Comparison of ENCODE assay signal across 21 cellular contexts in the genomic region with DNA sequence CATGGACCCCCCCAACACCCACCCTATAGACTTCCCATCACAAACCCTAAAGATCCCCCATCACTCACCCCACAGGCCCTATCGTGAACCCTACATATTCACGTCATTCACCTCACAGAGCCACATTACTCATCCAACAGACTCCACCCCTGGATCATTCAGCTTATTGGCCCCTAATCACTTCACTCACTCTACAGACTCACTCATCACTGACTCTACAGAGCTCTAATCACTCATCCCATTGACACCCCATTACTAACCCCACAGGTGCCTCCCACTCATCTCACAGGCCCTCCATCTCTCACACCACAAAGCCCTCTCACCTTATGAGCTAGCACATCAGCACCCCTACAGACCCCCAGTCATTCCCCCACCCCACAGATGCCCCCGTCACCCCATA. TPM values are rescaled to one million over a fixed set of nuclear protein-coding genes. Genes with fewer than 3 reads are reported as not detected.
A peak's percentile ranks its signal among the peaks of the same experiment; 100 is the strongest.
DNase-seq lines count a peak whose midpoint lies in the region; ATAC-seq, FAIRE-seq and TF ChIP-seq lines count a peak whose summit lies in the region.
"Had no signal": no experiment of that assay in that cellular context is flagged by ENCODE, and none has a peak within 500 bp of the region (broad histone marks: within the 10 kb centered on the region; RNA-seq: fewer than 3 reads in every experiment).

No MANE protein-coding gene starts in this region.

- peaks cover 17% of the 10 kb centered on the region for H3K4me1 Mint-ChIP-seq in T-helper 1 cell treated with Interleukin-12 subunit alpha and Interleukin-12 subunit beta and Interleukin-4 antibody, amounts not matched to agents 30 μg/mL and 1 μg/mL, for 36 hours (ENCODE audit: low read depth)
- peaks cover 19% of the 10 kb centered on the region for H3K4me1 Mint-ChIP-seq in activated naive CD8-positive, alpha-beta T cell treated with anti-CD3 and anti-CD28 coated beads, Interleukin-2, amount 10 ng/mL, durations not matched to agents 7 days and 5 days
- peaks cover 8% of the 10 kb centered on the region for H3K4me1 Mint-ChIP-seq in activated naive CD8-positive, alpha-beta T cell treated with anti-CD3 and anti-CD28 coated beads for 36 hours

- H3K36me3 Mint-ChIP-seq in T-helper 1 cell treated with Interleukin-12 subunit alpha and Interleukin-12 subunit beta and Interleukin-4 antibody, amounts not matched to agents 30 μg/mL and 1 μg/mL, for 36 hours (ENCODE audit: low read depth), result peaks cover 19% of the 10 kb centered on the region
- peaks cover 22% of the 10 kb centered on the region for H3K36me3 Mint-ChIP-seq in activated naive CD8-positive, alpha-beta T cell treated with anti-CD3 and anti-CD28 coated beads, Interleukin-2, amount 10 ng/mL, durations not matched to agents 7 days and 5 days
- peaks cover 9% of the 10 kb centered on the region for H3K36me3 Mint-ChIP-seq in activated naive CD8-positive, alpha-beta T cell treated with anti-CD3 and anti-CD28 coated beads for 36 hours

- H3K27me3 ChIP-seq in bronchial epithelial cell (ENCODE audit: control insufficient read depth, insufficient read depth, low read length) (no peaks in the 10 kb centered on the region), sigmoid colon (no peaks in the 10 kb centered on the region)

- no peaks in the 10 kb centered on the region for H3K27me3 Mint-ChIP-seq in T-helper 1 cell treated with Interleukin-12 subunit alpha and Interleukin-12 subunit beta and Interleukin-4 antibody, amounts not matched to agents 30 μg/mL and 1 μg/mL, for 36 hours (ENCODE audit: low read depth)
- H3K27me3 Mint-ChIP-seq in activated naive CD8-positive, alpha-beta T cell treated with anti-CD3 and anti-CD28 coated beads, Interleukin-2, amount 10 ng/mL, durations not matched to agents 7 days and 5 days, result no peaks in the 10 kb centered on the region
- H3K27me3 Mint-ChIP-seq in activated naive CD8-positive, alpha-beta T cell treated with anti-CD3 and anti-CD28 coated beads for 36 hours, result no peaks in the 10 kb centered on the region

- no peaks in the 10 kb centered on the region for H3K9me3 ChIP-seq in sigmoid colon

- no peak for DNase-seq in T-helper 1 cell
- no peak for DNase-seq in activated naive CD8-positive, alpha-beta T cell treated with anti-CD3 and anti-CD28 coated beads, Interleukin-2, amount 10 ng/mL, durations not matched to agents 7 days and 5 days
- no peak for DNase-seq in activated naive CD8-positive, alpha-beta T cell treated with anti-CD3 and anti-CD28 coated beads for 36 hours
- DNase-seq in bronchial epithelial cell (ENCODE audit: low read depth), result peak; percentile 33
- peak; percentile 10 for DNase-seq in sigmoid colon
- no peak for DNase-seq in GF-D8 (lab: John Stamatoyannopoulos, UW)
- DNase-seq: 8988T, DMS 273 treated with DMSO at 0.1 percent for 48 hours, KBM-7, MV-4-11, NCI-H187, NCI-H2107, NCI-H2227 treated with DMSO at 0.1 percent for 48 hours, NCI-H524, PC-3, RPMI8226 had no signal

- TF ChIP-seq CTCF in bronchial epithelial cell (IDR thresholded peaks at IDR 0.05; ENCODE audit: insufficient read depth, low read length, severe bottlenecking) (no peak), sigmoid colon (IDR thresholded peaks at IDR 0.05) (no peak)

- POLR2A ChIA-PET in activated naive CD8-positive, alpha-beta T cell treated with anti-CD3 and anti-CD28 coated beads, Interleukin-2, amount 10 ng/mL, durations not matched to agents 7 days and 5 days (lab: Charles Lee), result no interaction called here

- no peaks in the 10 kb centered on the region for H3K9me3 Mint-ChIP-seq in T-helper 1 cell treated with Interleukin-12 subunit alpha and Interleukin-12 subunit beta and Interleukin-4 antibody, amounts not matched to agents 30 μg/mL and 1 μg/mL, for 36 hours
- no peaks in the 10 kb centered on the region for H3K9me3 Mint-ChIP-seq in activated naive CD8-positive, alpha-beta T cell treated with anti-CD3 and anti-CD28 coated beads, Interleukin-2, amount 10 ng/mL, durations not matched to agents 7 days and 5 days
- H3K9me3 Mint-ChIP-seq in activated naive CD8-positive, alpha-beta T cell treated with anti-CD3 and anti-CD28 coated beads for 36 hours, result no peaks in the 10 kb centered on the region

- FAIRE-seq in bronchial epithelial cell (lab: Jason Lieb, UNC), result no peak
- FAIRE-seq: G401.6, H54, HepG2 had no signal

- intact Hi-C loops in sigmoid colon (cut with DNase I), result no loop called here

- no peak for TF ChIP-seq EP300 in sigmoid colon (IDR thresholded peaks at IDR 0.05)

- H3K4me3 ChIP-seq in bronchial epithelial cell (ENCODE audit: low read depth, low read length) (no peak overlapping the region), sigmoid colon (no peak overlapping the region)

- 97 to 98% methylated on average over 3 of the region's 3 CpGs for WGBS in sigmoid colon, 2 donors

- no peak for ATAC-seq in activated naive CD8-positive, alpha-beta T cell treated with anti-CD3 and anti-CD28 coated beads, Interleukin-2, amount 10 ng/mL, durations not matched to agents 7 days and 5 days (ENCODE audit: low read depth)
- ATAC-seq in HG03565 (IDR thresholded peaks at IDR 0.05; ENCODE audit: unreplicated experiment), result no peak
- ATAC-seq: HepG2, PC-3 had no signal

- no peaks in the 10 kb centered on the region for H3K4me1 ChIP-seq in sigmoid colon

- H3K27ac ChIP-seq in sigmoid colon, result no peak overlapping the region

- H3K36me3 ChIP-seq in bronchial epithelial cell (ENCODE audit: control insufficient read depth, insufficient read depth, low read length) (peaks cover 4% of the 10 kb centered on the region), sigmoid colon (peaks cover 0 to under 1% (median 0%) of the 10 kb centered on the region in 4 donors)

- peak overlapping the region; percentile 2 for H3K27ac Mint-ChIP-seq in T-helper 1 cell treated with Interleukin-12 subunit alpha and Interleukin-12 subunit beta and Interleukin-4 antibody, amounts not matched to agents 30 μg/mL and 1 μg/mL, for 36 hours
- H3K27ac Mint-ChIP-seq in activated naive CD8-positive, alpha-beta T cell treated with anti-CD3 and anti-CD28 coated beads, Interleukin-2, amount 10 ng/mL, durations not matched to agents 7 days and 5 days, result peak overlapping the region; percentile 10
- H3K27ac Mint-ChIP-seq in activated naive CD8-positive, alpha-beta T cell treated with anti-CD3 and anti-CD28 coated beads for 36 hours, result no peak overlapping the region

- TF ChIP-seq POLR2A in sigmoid colon (IDR thresholded peaks at IDR 0.05), result no peak

- H3K4me3 Mint-ChIP-seq in T-helper 1 cell treated with Interleukin-12 subunit alpha and Interleukin-12 subunit beta and Interleukin-4 antibody, amounts not matched to agents 30 μg/mL and 1 μg/mL, for 36 hours, result no peak overlapping the region
- H3K4me3 Mint-ChIP-seq in activated naive CD8-positive, alpha-beta T cell treated with anti-CD3 and anti-CD28 coated beads, Interleukin-2, amount 10 ng/mL, durations not matched to agents 7 days and 5 days, result no peak overlapping the region
- no peak overlapping the region for H3K4me3 Mint-ChIP-seq in activated naive CD8-positive, alpha-beta T cell treated with anti-CD3 and anti-CD28 coated beads for 36 hours

RNA-seq across cellular contexts. Expression of gene TBC1D25, which starts 6.3 kb away (rescaled TPM):
- total RNA-seq in activated naive CD8-positive, alpha-beta T cell treated with anti-CD3 and anti-CD28 coated beads, Interleukin-2, amount 10 ng/mL, durations not matched to agents 7 days and 5 days, result 10 to 100 TPM; 22.5 to 22.6 TPM
- 10 to 100 TPM; 12.1 to 12.9 TPM for total RNA-seq in activated naive CD8-positive, alpha-beta T cell treated with anti-CD3 and anti-CD28 coated beads for 36 hours
- 3.8 and 3.9 TPM in 2 replicates for total RNA-seq in bronchial epithelial cell
- 10 to 100 TPM; 10.4 to 14.6 (median 11.9) TPM for total RNA-seq in sigmoid colon
- 1 to 10 TPM; 5.8 to 9.6 (median 7.8) TPM for polyA plus RNA-seq in sigmoid colon

RNA-seq across cellular contexts. Expression of gene EBP, which starts 11.6 kb away (rescaled TPM):
- total RNA-seq in activated naive CD8-positive, alpha-beta T cell treated with anti-CD3 and anti-CD28 coated beads, Interleukin-2, amount 10 ng/mL, durations not matched to agents 7 days and 5 days, result 100 to 1,000 TPM; 200 to 214 TPM
- 100 to 1,000 TPM; 165 to 169 TPM for total RNA-seq in activated naive CD8-positive, alpha-beta T cell treated with anti-CD3 and anti-CD28 coated beads for 36 hours
- total RNA-seq in bronchial epithelial cell (122 and 244 TPM in 2 replicates), sigmoid colon (10 to 100 TPM; 14.3 to 25.3 (median 18.6) TPM)
- 100 to 1,000 TPM in 1 of 3 donors, 10 to 100 TPM in 2; 47.4 to 310 (median 65.4) TPM for polyA plus RNA-seq in sigmoid colon

RNA-seq across cellular contexts. Expression of gene PORCN, which starts 24.4 kb away (rescaled TPM):
- 10 to 100 TPM; 23.9 to 24.1 TPM for total RNA-seq in activated naive CD8-positive, alpha-beta T cell treated with anti-CD3 and anti-CD28 coated beads, Interleukin-2, amount 10 ng/mL, durations not matched to agents 7 days and 5 days
- 10 to 100 TPM; 11.0 to 11.9 TPM for total RNA-seq in activated naive CD8-positive, alpha-beta T cell treated with anti-CD3 and anti-CD28 coated beads for 36 hours
- total RNA-seq in bronchial epithelial cell, result 33.4 and 46.2 TPM in 2 replicates
- total RNA-seq in sigmoid colon, result 10 to 100 TPM; 12.2 to 13.3 (median 12.9) TPM
- polyA plus RNA-seq in sigmoid colon, result 1 to 10 TPM; 1.2 to 7.4 (median 3.2) TPM

RNA-seq across cellular contexts. Expression of gene RBM3, which starts 41.1 kb away (rescaled TPM):
- 100 to 1,000 TPM; 159 to 164 TPM for total RNA-seq in activated naive CD8-positive, alpha-beta T cell treated with anti-CD3 and anti-CD28 coated beads, Interleukin-2, amount 10 ng/mL, durations not matched to agents 7 days and 5 days
- 100 to 1,000 TPM; 255 to 258 TPM for total RNA-seq in activated naive CD8-positive, alpha-beta T cell treated with anti-CD3 and anti-CD28 coated beads for 36 hours
- total RNA-seq in bronchial epithelial cell (163 and 177 TPM in 2 replicates), sigmoid colon (100 to 1,000 TPM in 3 of 4 donors, 10 to 100 TPM in 1; 83.9 to 209 (median 143) TPM)
- 100 to 1,000 TPM; 105 to 217 (median 185) TPM for polyA plus RNA-seq in sigmoid colon

RNA-seq across cellular contexts. Expression of gene FTSJ1, which starts 57.2 kb away (rescaled TPM):
- total RNA-seq in activated naive CD8-positive, alpha-beta T cell treated with anti-CD3 and anti-CD28 coated beads, Interleukin-2, amount 10 ng/mL, durations not matched to agents 7 days and 5 days, result 10 to 100 TPM; 56.2 to 59.2 TPM
- 10 to 100 TPM; 98.7 to 98.8 TPM for total RNA-seq in activated naive CD8-positive, alpha-beta T cell treated with anti-CD3 and anti-CD28 coated beads for 36 hours
- total RNA-seq in bronchial epithelial cell (131 and 154 TPM in 2 replicates), sigmoid colon (10 to 100 TPM; 24.6 to 39.9 (median 28.4) TPM)
- polyA plus RNA-seq in sigmoid colon, result 10 to 100 TPM; 15.6 to 37.4 (median 18.5) TPM

Comparison
In these comparisons a context has a peak if more than half of its experiments do, and no peak if none do; other contexts are left out.
1. DNase-seq: peak in bronchial epithelial cell (single experiment) and sigmoid colon (single experiment); none in T-helper 1 cell (0 of 5), activated naive CD8-positive, alpha-beta T cell treated with anti-CD3 and anti-CD28 coated beads, Interleukin-2, amount 10 ng/mL, durations not matched to agents 7 days and 5 days (single experiment), activated naive CD8-positive, alpha-beta T cell treated with anti-CD3 and anti-CD28 coated beads for 36 hours (single experiment) and GF-D8 (single experiment).